Comparison of ENCODE assay signal across 10 cellular contexts in the genomic region with DNA sequence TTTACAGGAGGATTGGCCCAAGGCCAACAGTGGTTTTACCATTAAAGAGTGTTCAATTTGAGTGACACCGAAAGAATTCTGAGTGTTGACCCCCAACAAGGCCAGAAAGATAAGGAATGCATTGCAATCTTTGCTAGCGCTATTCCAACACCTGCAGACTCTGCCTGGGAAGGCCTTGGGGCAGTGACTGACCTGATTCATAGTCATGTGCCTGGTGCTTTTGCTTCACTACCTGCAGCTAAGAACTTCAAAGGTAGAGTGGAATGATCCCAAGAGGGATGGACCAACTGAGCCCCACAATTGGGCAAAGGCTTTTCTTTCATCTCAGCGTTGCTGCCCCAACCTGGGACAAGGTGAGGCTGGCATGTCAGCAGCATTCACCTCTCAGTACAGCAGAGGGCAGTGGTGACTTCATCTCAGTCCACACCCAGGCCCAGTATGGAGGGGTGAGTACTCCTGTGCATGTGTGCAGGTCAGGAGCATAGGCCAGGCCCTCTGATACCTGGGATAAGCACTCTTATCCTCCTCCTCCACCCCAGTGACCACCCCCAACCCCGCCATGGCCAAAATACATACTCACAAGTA.
A peak's percentile ranks its signal among the peaks of the same experiment; 100 is the strongest.
DNase-seq lines count a peak whose midpoint lies in the region; ATAC-seq and TF ChIP-seq lines count a peak whose summit lies in the region.
"Had no signal": no experiment of that assay in that cellular context is flagged by ENCODE, and none has a peak within 500 bp of the region (broad histone marks: within the 10 kb centered on the region; RNA-seq: fewer than 3 reads in every experiment).

No MANE protein-coding gene starts in this region.

- peaks cover 4% of the 10 kb centered on the region for H3K27me3 Mint-ChIP-seq in glutamatergic neuron (ENCODE audit: unreplicated experiment)

- peaks cover 2% of the 10 kb centered on the region for H3K4me1 Mint-ChIP-seq in glutamatergic neuron (ENCODE audit: low read depth, unreplicated experiment)
- H3K4me1 Mint-ChIP-seq: mesothelial cell of epicardium had no signal

- DNase-seq in NCI-H1417 (lab: John Stamatoyannopoulos, UW) (peak; percentile 14 to 65 (median 20)), NCI-H1417 treated with DMSO at 0.1 percent for 48 hours (lab: John Stamatoyannopoulos, UW) (no peak), LNCaP clone FGC (ENCODE audit: low read depth) (no peak), glutamatergic neuron (peak; percentile 45), SW 1271 (lab: John Stamatoyannopoulos, UW) (no peak)
- DNase-seq in activated CD4-positive, alpha-beta T cell treated with anti-CD3 and anti-CD28 coated beads, Interleukin-2, amount 50 U/mL, for 1 hour: peak; percentile 12
- peak; percentile 1 for DNase-seq in stimulated activated CD4-positive, alpha-beta T cell treated with anti-CD3 and anti-CD28 coated beads, Interleukin-2, amount 100 ng/mL, for 4 hours (ENCODE audit: low read depth)

- H3K4me3 ChIP-seq in LNCaP clone FGC (ENCODE audit: low read depth, low read length): no peak overlapping the region

- peak; percentile 81 for TF ChIP-seq CTCF in LNCaP clone FGC (IDR thresholded peaks at IDR 0.05; ENCODE audit: control insufficient read depth, extremely low read depth, insufficient read depth)
- peak; percentile 41 for TF ChIP-seq CTCF in glutamatergic neuron (IDR thresholded peaks at IDR 0.05; ENCODE audit: partially characterized antibody, unreplicated experiment)

- no peak for ATAC-seq in HG02973 (IDR thresholded peaks at IDR 0.05; ENCODE audit: unreplicated experiment)

- H3K36me3 Mint-ChIP-seq in glutamatergic neuron (ENCODE audit: unreplicated experiment): peaks cover 16% of the 10 kb centered on the region
- H3K36me3 Mint-ChIP-seq: mesothelial cell of epicardium had no signal

- H3K4me3 Mint-ChIP-seq in glutamatergic neuron (ENCODE audit: unreplicated experiment): no peak overlapping the region
- H3K4me3 Mint-ChIP-seq: mesothelial cell of epicardium; T-helper 1 cell treated with Interleukin-12 subunit alpha and Interleukin-12 subunit beta and Interleukin-4 antibody, amounts not matched to agents 30 μg/mL and 1 μg/mL, for 36 hours had no signal

- H3K9me3 Mint-ChIP-seq in glutamatergic neuron (ENCODE audit: unreplicated experiment): peaks cover 3% of the 10 kb centered on the region

- no peak overlapping the region for H3K27ac Mint-ChIP-seq in glutamatergic neuron (ENCODE audit: unreplicated experiment)
- H3K27ac Mint-ChIP-seq: mesothelial cell of epicardium; T-helper 1 cell treated with Interleukin-12 subunit alpha and Interleukin-12 subunit beta and Interleukin-4 antibody, amounts not matched to agents 30 μg/mL and 1 μg/mL, for 36 hours had no signal

Comparison
In these comparisons a context has a peak if more than half of its experiments do, and no peak if none do; other contexts are left out.
1. DNase-seq: peak in NCI-H1417 (3 of 3), activated CD4-positive, alpha-beta T cell treated with anti-CD3 and anti-CD28 coated beads, Interleukin-2, amount 50 U/mL, for 1 hour (single experiment), glutamatergic neuron (single experiment) and stimulated activated CD4-positive, alpha-beta T cell treated with anti-CD3 and anti-CD28 coated beads, Interleukin-2, amount 100 ng/mL, for 4 hours (single experiment); none in NCI-H1417 treated with DMSO at 0.1 percent for 48 hours (single experiment), LNCaP clone FGC (single experiment) and SW 1271 (0 of 2).